Comparison of ENCODE assay signal across 9 cellular contexts in the genomic region with DNA sequence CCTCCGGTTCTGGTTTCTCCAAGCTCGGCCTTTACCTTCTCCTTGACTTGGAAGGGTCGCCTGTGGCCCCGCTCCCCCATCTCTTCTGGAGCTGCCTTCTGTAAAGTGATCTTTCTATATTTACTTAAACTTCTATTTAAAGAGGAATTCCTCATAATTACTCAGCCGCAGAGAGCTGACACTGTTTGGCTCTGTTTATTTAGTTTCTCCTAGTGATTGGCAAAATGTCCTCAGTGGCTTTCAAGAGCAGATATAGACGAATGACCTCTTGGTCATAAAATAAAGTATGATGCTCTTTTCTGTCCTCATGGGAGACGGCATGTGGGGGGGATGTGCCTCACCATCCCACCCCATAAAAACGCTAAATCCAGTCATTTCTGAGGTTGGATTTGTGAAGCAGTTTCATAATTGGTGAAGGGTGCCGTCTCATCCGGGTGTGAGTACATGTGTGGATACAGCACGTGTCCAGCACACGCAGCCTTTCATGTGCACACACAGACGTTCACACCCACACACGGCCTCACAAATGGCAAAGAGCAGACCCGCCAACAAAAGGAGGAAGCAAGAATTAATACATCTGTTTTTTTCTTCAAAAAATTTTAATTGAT.
DNase-seq lines count a peak whose midpoint lies in the region; ATAC-seq lines count a peak whose summit lies in the region.
"Had no signal": no experiment of that assay in that cellular context is flagged by ENCODE, and none has a peak within 500 bp of the region (broad histone marks: within the 10 kb centered on the region; RNA-seq: fewer than 3 reads in every experiment).

No MANE protein-coding gene starts in this region.

- peak overlapping the region; percentile 50; the same call in 1 of the 2 replicates for H3K4me3 ChIP-seq in ACC112 (ENCODE audit: low read depth, low read length)
- no peak overlapping the region for H3K4me3 ChIP-seq in muscle layer of colon (ENCODE audit: low read depth in 1 of 2, low read length in 2 of 2)

- no peak for ATAC-seq in stimulated activated naive CD8-positive, alpha-beta T cell treated with anti-CD3 and anti-CD28 coated beads, Interleukin-15, amount 100 ng/mL, for 72 hours

- in situ Hi-C loops in KBM-7 (cut with MboI; ENCODE audit: low pct_unique_long_range_greater_than_20kb, low sequenced_read_pairs), result no loop called here

- no peaks in the 10 kb centered on the region for H3K9me3 ChIP-seq in muscle layer of colon (ENCODE audit: low read length)

- peak; percentile 8 for DNase-seq in KBM-7
- no peak for DNase-seq in activated CD4-positive, alpha-beta T cell treated with anti-CD3 and anti-CD28 coated beads for 48 hours
- DNase-seq in DMS153 (lab: John Stamatoyannopoulos, UW), result no peak
- no peak for DNase-seq in T-helper 1 cell
- DNase-seq in stimulated activated naive CD8-positive, alpha-beta T cell treated with anti-CD3 and anti-CD28 coated beads, Interleukin-15, amount 100 ng/mL, for 72 hours, result no peak
- DNase-seq: activated effector memory CD4-positive, alpha-beta T cell treated with anti-CD3 and anti-CD28 coated beads, Interleukin-2, amount 50 U/mL, for 16 hours had no signal

- H3K4me3 Mint-ChIP-seq in dendritic cell treated with granulocyte-macrophage colony-stimulating factor and Interleukin-4, amounts not matched to agents 40 ng/mL and 50 ng/mL, for 4 days, result no peak overlapping the region
- H3K4me3 Mint-ChIP-seq in stimulated activated naive CD8-positive, alpha-beta T cell treated with anti-CD3 and anti-CD28 coated beads, Interleukin-15, amount 100 ng/mL, for 72 hours, result no peak overlapping the region

- no peak overlapping the region for H3K9ac ChIP-seq in muscle layer of colon (ENCODE audit: low read length)

- H3K27me3 Mint-ChIP-seq in dendritic cell treated with granulocyte-macrophage colony-stimulating factor and Interleukin-4, amounts not matched to agents 40 ng/mL and 50 ng/mL, for 4 days, result no peaks in the 10 kb centered on the region
- peaks cover 20% of the 10 kb centered on the region for H3K27me3 Mint-ChIP-seq in stimulated activated naive CD8-positive, alpha-beta T cell treated with anti-CD3 and anti-CD28 coated beads, Interleukin-15, amount 100 ng/mL, for 72 hours

- H3K27me3 ChIP-seq in ACC112 (ENCODE audit: insufficient read depth, low read length), result no peaks in the 10 kb centered on the region
- H3K27me3 ChIP-seq in muscle layer of colon (ENCODE audit: control insufficient read depth in 1 of 2, insufficient read depth in 2 of 2, low read length in 2 of 2), result no peaks in the 10 kb centered on the region

- H3K36me3 Mint-ChIP-seq in dendritic cell treated with granulocyte-macrophage colony-stimulating factor and Interleukin-4, amounts not matched to agents 40 ng/mL and 50 ng/mL, for 4 days (ENCODE audit: low read depth), result no peaks in the 10 kb centered on the region

- intact Hi-C loops in dendritic cell treated with granulocyte-macrophage colony-stimulating factor and Interleukin-4, amounts not matched to agents 40 ng/mL and 50 ng/mL, for 4 days (cut with micrococcal nuclease), result loop anchor here (5.0 kb wide), 1 partner anchor 42 kb away; a partner anchor contains a TSS

- no peaks in the 10 kb centered on the region for H3K9me3 Mint-ChIP-seq in dendritic cell treated with granulocyte-macrophage colony-stimulating factor and Interleukin-4, amounts not matched to agents 40 ng/mL and 50 ng/mL, for 4 days
- no peaks in the 10 kb centered on the region for H3K9me3 Mint-ChIP-seq in stimulated activated naive CD8-positive, alpha-beta T cell treated with anti-CD3 and anti-CD28 coated beads, Interleukin-15, amount 100 ng/mL, for 72 hours

- peak overlapping the region; percentile 72 for H2AFZ ChIP-seq in ACC112 (ENCODE audit: low read length, unreplicated experiment)

- H3K79me2 ChIP-seq in ACC112 (ENCODE audit: control insufficient read depth, insufficient read depth, low read length, unreplicated experiment), result no peaks in the 10 kb centered on the region

- peak overlapping the region; percentile 92 for H3K27ac Mint-ChIP-seq in dendritic cell treated with granulocyte-macrophage colony-stimulating factor and Interleukin-4, amounts not matched to agents 40 ng/mL and 50 ng/mL, for 4 days
- no peak overlapping the region for H3K27ac Mint-ChIP-seq in stimulated activated naive CD8-positive, alpha-beta T cell treated with anti-CD3 and anti-CD28 coated beads, Interleukin-15, amount 100 ng/mL, for 72 hours

- H3K4me1 ChIP-seq in ACC112 (ENCODE audit: control insufficient read depth, insufficient read depth, low read length, unreplicated experiment) (peaks cover 60% of the 10 kb centered on the region), muscle layer of colon (ENCODE audit: insufficient read depth, low read length) (peaks cover 43% of the 10 kb centered on the region)

- peaks cover 84% of the 10 kb centered on the region for H3K4me1 Mint-ChIP-seq in dendritic cell treated with granulocyte-macrophage colony-stimulating factor and Interleukin-4, amounts not matched to agents 40 ng/mL and 50 ng/mL, for 4 days (ENCODE audit: low read depth)
- H3K4me1 Mint-ChIP-seq in stimulated activated naive CD8-positive, alpha-beta T cell treated with anti-CD3 and anti-CD28 coated beads, Interleukin-15, amount 100 ng/mL, for 72 hours, result peaks cover 18% of the 10 kb centered on the region

- H3K27ac ChIP-seq in ACC112 (ENCODE audit: low read depth, low read length) (peak overlapping the region; percentile 94), muscle layer of colon (ENCODE audit: low read depth, low read length) (peak overlapping the region; percentile 60)

- H3K36me3 ChIP-seq in ACC112 (ENCODE audit: insufficient read depth, low read length) (no peaks in the 10 kb centered on the region), muscle layer of colon (ENCODE audit: insufficient read depth, low read length) (no peaks in the 10 kb centered on the region)
